ENCODE assay signal across 8 cellular contexts in genomic region chr1:203650012-203650836, GRCh38. TPM values are rescaled to one million over a fixed set of nuclear protein-coding genes. Genes with fewer than 3 reads are reported as not detected.
A peak's percentile ranks its signal among the peaks of the same experiment; 100 is the strongest.
DNase-seq lines count a peak whose midpoint lies in the region; ATAC-seq and TF ChIP-seq lines count a peak whose summit lies in the region.

No MANE protein-coding gene starts in this region.

- TF ChIP-seq CTCF in dorsolateral prefrontal cortex (IDR thresholded peaks at IDR 0.05 in 54 of 56, conservative IDR thresholded peaks at IDR 0.05 in 2 of 56; ENCODE audit: low read depth in 1 of 56, partially characterized antibody in 56 of 56), result peak in 2 of 56 donors; percentile 14 to 22

- H3K9me3 Mint-ChIP-seq in stimulated activated naive CD8-positive, alpha-beta T cell treated with anti-CD3 and anti-CD28 coated beads, Interleukin-15, amount 100 ng/mL, for 72 hours, result no peaks in the 10 kb centered on the region

- H3K27me3 Mint-ChIP-seq in stimulated activated naive CD8-positive, alpha-beta T cell treated with anti-CD3 and anti-CD28 coated beads, Interleukin-15, amount 100 ng/mL, for 72 hours, result no peaks in the 10 kb centered on the region

- peak; percentile 94 for DNase-seq in COLO668 (lab: John Stamatoyannopoulos, UW; ENCODE audit: unreplicated experiment)
- peak; percentile 43 for DNase-seq in LoVo (ENCODE audit: low spot score)
- peak; percentile 56 to 58 for DNase-seq in activated CD4-positive, alpha-beta T cell treated with anti-CD3 and anti-CD28 coated beads, Interleukin-2, amount 50 U/mL, for 4 hours
- peak in 2 of 10 donors; percentile 29 to 56 for DNase-seq in dorsolateral prefrontal cortex
- DNase-seq in stimulated activated naive CD8-positive, alpha-beta T cell treated with anti-CD3 and anti-CD28 coated beads, Interleukin-15, amount 100 ng/mL, for 72 hours, result peak; percentile 70 to 86
- DNase-seq in dedifferentiated amniotic fluid mesenchymal stem cell (ENCODE audit: extremely low spot score), result no peak

- peak overlapping the region; percentile 36 to 52 for H3K9ac ChIP-seq in mucosa of rectum (ENCODE audit: low read depth in 1 of 2, low read length in 2 of 2)

- ATAC-seq in GM21515 (IDR thresholded peaks at IDR 0.05; ENCODE audit: unreplicated experiment), result peak; percentile 54
- peak; percentile 76 for ATAC-seq in stimulated activated naive CD8-positive, alpha-beta T cell treated with anti-CD3 and anti-CD28 coated beads, Interleukin-15, amount 100 ng/mL, for 72 hours

- H3K27ac Mint-ChIP-seq in stimulated activated naive CD8-positive, alpha-beta T cell treated with anti-CD3 and anti-CD28 coated beads, Interleukin-15, amount 100 ng/mL, for 72 hours, result peak overlapping the region; percentile 80 to 90

- H3K27me3 ChIP-seq in dorsolateral prefrontal cortex, result no peaks in the 10 kb centered on the region
- no peaks in the 10 kb centered on the region for H3K27me3 ChIP-seq in mucosa of rectum (ENCODE audit: control insufficient read depth in 2 of 2, insufficient read depth in 2 of 2, low read length in 2 of 2)

- H3K36me3 ChIP-seq in mucosa of rectum (ENCODE audit: control insufficient read depth in 2 of 2, insufficient read depth in 2 of 2, low read length in 2 of 2), result no peaks in the 10 kb centered on the region

- peaks cover 80% of the 10 kb centered on the region for H3K4me1 Mint-ChIP-seq in stimulated activated naive CD8-positive, alpha-beta T cell treated with anti-CD3 and anti-CD28 coated beads, Interleukin-15, amount 100 ng/mL, for 72 hours

- H3K9me3 ChIP-seq in mucosa of rectum (ENCODE audit: control insufficient read depth in 2 of 2, low read length in 2 of 2), result no peaks in the 10 kb centered on the region

- H3K4me3 ChIP-seq in dorsolateral prefrontal cortex, result peak overlapping the region in 54 of 59 donors; percentile 3 to 56 (median 37)
- H3K4me3 ChIP-seq in mucosa of rectum (ENCODE audit: low read length in 2 of 2), result peak overlapping the region; percentile 31 to 57

- peak overlapping the region; percentile 81 to 85 for H3K4me3 Mint-ChIP-seq in stimulated activated naive CD8-positive, alpha-beta T cell treated with anti-CD3 and anti-CD28 coated beads, Interleukin-15, amount 100 ng/mL, for 72 hours

- intact Hi-C loops in dorsolateral prefrontal cortex (cut with DNase I), result no loop called here

- peak overlapping the region in 46 of 59 donors; percentile 5 to 78 (median 51) for H3K27ac ChIP-seq in dorsolateral prefrontal cortex
- H3K27ac ChIP-seq in mucosa of rectum (ENCODE audit: low read depth in 2 of 2, low read length in 2 of 2), result peak overlapping the region; percentile 0 to 75

- peaks cover 11 to 12% of the 10 kb centered on the region in 2 donors for H3K4me1 ChIP-seq in mucosa of rectum (ENCODE audit: control insufficient read depth in 2 of 2, insufficient read depth in 2 of 2, low read length in 2 of 2)

RNA-seq across cellular contexts. Expression of gene ATP2B4, which starts 23.6 kb away (rescaled TPM):
- 100 to 1,000 TPM in 118 of 120 experiments, 10 to 100 TPM in 2; 87.0 to 184 (median 142) TPM for total RNA-seq in dorsolateral prefrontal cortex
